In the genomic region with DNA sequence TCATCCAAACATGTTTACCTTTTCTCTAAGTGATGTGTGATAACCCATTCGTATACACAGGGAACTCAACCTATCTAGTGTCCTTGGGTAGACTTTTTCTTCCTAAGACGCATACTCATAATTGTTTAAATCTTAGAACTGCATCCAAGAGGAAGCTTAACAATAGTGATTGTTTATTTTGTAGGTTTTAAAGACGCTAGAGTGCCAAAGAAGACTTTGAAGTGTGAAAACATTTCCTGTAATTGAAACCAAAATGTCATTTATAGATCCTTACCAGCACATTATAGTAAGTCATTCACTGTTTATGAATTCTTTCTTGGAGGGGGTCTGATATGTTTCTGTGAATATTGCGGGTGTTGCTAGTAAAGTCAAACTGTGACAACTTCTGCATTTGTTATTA, we compare ENCODE assay signal across 21 cellular contexts. TPM values are rescaled to one million over a fixed set of nuclear protein-coding genes. Genes with fewer than 3 reads are reported as not detected.
"Had no signal": no experiment of that assay in that cellular context is flagged by ENCODE, and none has a peak within 500 bp of the region (broad histone marks: within the 10 kb centered on the region; RNA-seq: fewer than 3 reads in every experiment).

No MANE protein-coding gene starts in this region.

- H3K27me3 ChIP-seq: dorsolateral prefrontal cortex, esophagus muscularis mucosa, gastroesophageal sphincter, spleen, tibial artery, upper lobe of right lung, vagina had no signal

- DNase-seq: dorsolateral prefrontal cortex; effector CD8-positive, alpha-beta T cell; kidney; left cardiac atrium; left ventricle myocardium superior; mesenchymal stem cell; naive thymus-derived CD4-positive, alpha-beta T cell; nephron progenitor cell; psoas muscle; spleen; stimulated activated CD4-positive, alpha-beta T cell treated with anti-CD3 and anti-CD28 coated beads, Interleukin-15, amount 100 ng/mL, for 24 hours; stimulated activated CD4-positive, alpha-beta T cell treated with anti-CD3 and anti-CD28 coated beads, Interleukin-1b, Interleukin-23, amount 100 ng/mL, for 48 hours; stimulated activated CD4-positive, alpha-beta T cell treated with anti-CD3 and anti-CD28 coated beads, Interleukin-4, amount 100 ng/mL, for 24 hours; tibial artery; upper lobe of right lung had no signal

- H3K36me3 ChIP-seq: esophagus muscularis mucosa, gastroesophageal sphincter, tibial artery, upper lobe of right lung, vagina had no signal

- H3K27ac ChIP-seq: coronary artery, dorsolateral prefrontal cortex, epithelial cell of prostate, esophagus muscularis mucosa, gastroesophageal sphincter, psoas muscle, spleen, tibial artery, upper lobe of right lung, vagina had no signal

- H3K9me3 ChIP-seq: esophagus muscularis mucosa, gastroesophageal sphincter, psoas muscle, tibial artery, upper lobe of right lung, vagina had no signal

- H3K4me1 ChIP-seq: psoas muscle, upper lobe of right lung had no signal

- H3K4me3 ChIP-seq: coronary artery, dorsolateral prefrontal cortex, esophagus muscularis mucosa, gastroesophageal sphincter, lung, psoas muscle, spleen, tibial artery, upper lobe of right lung, vagina had no signal

RNA-seq across cellular contexts. Expression of a gene that starts 25.4 kb away (rescaled TPM):
- polyA plus RNA-seq: naive thymus-derived CD4-positive, alpha-beta T cell had no signal
